In the genomic region with DNA sequence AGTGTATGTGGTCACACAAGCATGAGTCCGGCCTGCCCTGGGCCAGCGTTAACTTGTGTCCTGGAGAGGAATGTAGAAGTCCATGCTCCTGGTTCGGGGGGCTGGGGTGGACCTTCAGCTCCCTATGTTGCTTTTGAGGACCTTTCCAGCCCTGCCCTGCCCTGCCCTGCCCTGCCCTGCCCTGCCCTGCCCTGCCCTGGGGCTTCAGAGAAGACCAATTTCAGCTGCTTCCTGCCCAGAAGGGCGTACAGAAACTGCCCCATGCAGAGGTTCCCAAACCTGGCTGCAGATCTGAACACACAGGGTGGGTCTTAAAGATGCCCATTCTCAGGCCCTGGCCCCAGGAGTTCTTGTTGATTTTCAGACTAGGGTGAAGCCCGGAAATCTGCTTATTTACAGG, we compare ENCODE assay signal across 1 cellular context.
TF ChIP-seq lines count a peak whose summit lies in the region.

No MANE protein-coding gene starts in this region.

TF ChIP-seq in IMR-90, 13 proteins besides CTCF, POLR2A, EP300 and RAD21:
- TF ChIP-seq MAFK (IDR thresholded peaks at IDR 0.05; ENCODE audit: low read depth, low read length) (no peak), NFE2L2 (IDR thresholded peaks at IDR 0.05; ENCODE audit: low read depth, low read length) (no peak), BHLHE40 (IDR thresholded peaks at IDR 0.05; ENCODE audit: low read depth, low read length) (no peak), CEBPB (IDR thresholded peaks at IDR 0.05; ENCODE audit: low read depth, low read length) (no peak), MAZ (IDR thresholded peaks at IDR 0.05; ENCODE audit: borderline replicate concordance, low read depth, low read length) (no peak), RCOR1 (IDR thresholded peaks at IDR 0.05; ENCODE audit: insufficient replicate concordance, low read length) (no peak), CHD1 (IDR thresholded peaks at IDR 0.05; ENCODE audit: low read depth, low read length) (no peak), SMC3 (IDR thresholded peaks at IDR 0.05; ENCODE audit: low read depth, low read length) (no peak), FOS (IDR thresholded peaks at IDR 0.05; ENCODE audit: low read depth, low read length) (no peak), RFX5 (IDR thresholded peaks at IDR 0.05; ENCODE audit: low read depth, low read length) (no peak), MXI1 (IDR thresholded peaks at IDR 0.05; ENCODE audit: borderline replicate concordance, low read depth, low read length) (no peak)
- TF ChIP-seq, protein P1, sequence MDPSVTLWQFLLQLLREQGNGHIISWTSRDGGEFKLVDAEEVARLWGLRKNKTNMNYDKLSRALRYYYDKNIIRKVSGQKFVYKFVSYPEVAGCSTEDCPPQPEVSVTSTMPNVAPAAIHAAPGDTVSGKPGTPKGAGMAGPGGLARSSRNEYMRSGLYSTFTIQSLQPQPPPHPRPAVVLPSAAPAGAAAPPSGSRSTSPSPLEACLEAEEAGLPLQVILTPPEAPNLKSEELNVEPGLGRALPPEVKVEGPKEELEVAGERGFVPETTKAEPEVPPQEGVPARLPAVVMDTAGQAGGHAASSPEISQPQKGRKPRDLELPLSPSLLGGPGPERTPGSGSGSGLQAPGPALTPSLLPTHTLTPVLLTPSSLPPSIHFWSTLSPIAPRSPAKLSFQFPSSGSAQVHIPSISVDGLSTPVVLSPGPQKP (IDR thresholded peaks at IDR 0.05; ENCODE audit: borderline replicate concordance, low read depth, low read length), result no peak
- TF ChIP-seq, protein P2, sequence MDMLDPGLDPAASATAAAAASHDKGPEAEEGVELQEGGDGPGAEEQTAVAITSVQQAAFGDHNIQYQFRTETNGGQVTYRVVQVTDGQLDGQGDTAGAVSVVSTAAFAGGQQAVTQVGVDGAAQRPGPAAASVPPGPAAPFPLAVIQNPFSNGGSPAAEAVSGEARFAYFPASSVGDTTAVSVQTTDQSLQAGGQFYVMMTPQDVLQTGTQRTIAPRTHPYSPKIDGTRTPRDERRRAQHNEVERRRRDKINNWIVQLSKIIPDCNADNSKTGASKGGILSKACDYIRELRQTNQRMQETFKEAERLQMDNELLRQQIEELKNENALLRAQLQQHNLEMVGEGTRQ (IDR thresholded peaks at IDR 0.05; ENCODE audit: low read depth, low read length), result no peak
TF ChIP-seq in IMR-90: peak in this region for 0.
